ENCODE assay signal across 13 cellular contexts in genomic region chr6:135555550-135555949, GRCh38. TPM values are rescaled to one million over a fixed set of nuclear protein-coding genes. Genes with fewer than 3 reads are reported as not detected.
DNase-seq lines count a peak whose midpoint lies in the region; ATAC-seq and TF ChIP-seq lines count a peak whose summit lies in the region.
"Had no signal": no experiment of that assay in that cellular context is flagged by ENCODE, and none has a peak within 500 bp of the region (broad histone marks: within the 10 kb centered on the region; RNA-seq: fewer than 3 reads in every experiment).

No MANE protein-coding gene starts in this region.

- 71 to 80% (median 76%) methylated on average over 4 of the region's 4 CpGs for WGBS in heart left ventricle, 4 donors
- 79 to 83% methylated on average over 4 of the region's 4 CpGs for WGBS in lower leg skin, 2 donors

- no peaks in the 10 kb centered on the region for H3K4me1 ChIP-seq in heart left ventricle

- H3K27me3 ChIP-seq in heart left ventricle = no peaks in the 10 kb centered on the region

- TF ChIP-seq POLR2A in heart left ventricle (IDR thresholded peaks at IDR 0.05) = no peak
- no peak for TF ChIP-seq POLR2A in lower leg skin (IDR thresholded peaks at IDR 0.05)

- H3K4me3 Mint-ChIP-seq in activated T-helper 17 cell treated with anti-CD3 and anti-CD28 coated beads, Interleukin-2, amount 50 U/mL, for 72 hours = no peak overlapping the region
- H3K4me3 Mint-ChIP-seq: T-helper 1 cell treated with Interleukin-12 subunit alpha and Interleukin-12 subunit beta and Interleukin-4 antibody, amounts not matched to agents 30 μg/mL and 1 μg/mL, for 36 hours had no signal

- no peaks in the 10 kb centered on the region for H3K36me3 ChIP-seq in heart left ventricle

- no peaks in the 10 kb centered on the region for H3K9me3 ChIP-seq in heart left ventricle

- peaks cover 14% of the 10 kb centered on the region for H3K27me3 Mint-ChIP-seq in activated T-helper 17 cell treated with anti-CD3 and anti-CD28 coated beads, Interleukin-2, amount 50 U/mL, for 72 hours

- ATAC-seq in GM19351 (IDR thresholded peaks at IDR 0.05; ENCODE audit: unreplicated experiment) (peak; percentile 71), HG02981 (IDR thresholded peaks at IDR 0.05; ENCODE audit: unreplicated experiment) (peak; percentile 71), heart left ventricle (no peak)
- no peak for ATAC-seq in activated T-helper 17 cell treated with anti-CD3 and anti-CD28 coated beads, Interleukin-2, amount 50 U/mL, for 72 hours (replicated peaks)

- no peak overlapping the region for H3K27ac Mint-ChIP-seq in activated T-helper 17 cell treated with anti-CD3 and anti-CD28 coated beads, Interleukin-2, amount 50 U/mL, for 72 hours
- H3K27ac Mint-ChIP-seq: T-helper 1 cell treated with Interleukin-12 subunit alpha and Interleukin-12 subunit beta and Interleukin-4 antibody, amounts not matched to agents 30 μg/mL and 1 μg/mL, for 36 hours had no signal

- H3K4me3 ChIP-seq in heart left ventricle (no peak overlapping the region), lower leg skin (ENCODE audit: low read depth, poor library complexity, severe bottlenecking) (no peak overlapping the region)

- intact Hi-C loops in heart left ventricle (cut with DNase I) = loop anchor here in 1 of 10 donors (10.0 kb wide), 1 partner anchor 109 kb away; no protein-coding TSS in a partner anchor
- intact Hi-C loops in lower leg skin (cut with DNase I; ENCODE audit: low total_unique reads) = no loop called here

- no peak overlapping the region for H3K27ac ChIP-seq in heart left ventricle
- H3K27ac ChIP-seq: 22Rv1 had no signal

- no peak for TF ChIP-seq CTCF in heart left ventricle (IDR thresholded peaks at IDR 0.05)
- no peak for TF ChIP-seq CTCF in lower leg skin (IDR thresholded peaks at IDR 0.05)

- DNase-seq in AML-193 (lab: John Stamatoyannopoulos, UW) = peak; percentile 92 to 93
- DNase-seq in SKM-1 (lab: John Stamatoyannopoulos, UW; ENCODE audit: unreplicated experiment) = peak; percentile 64
- DNase-seq in heart left ventricle = no peak
- no peak for DNase-seq in NCI-H1092 (lab: John Stamatoyannopoulos, UW)
- DNase-seq in lower leg skin (ENCODE audit: low spot score in 2 of 2) = no peak
- DNase-seq: DMS53, NCI-H526, small intestine had no signal

- no peaks in the 10 kb centered on the region for H3K4me1 Mint-ChIP-seq in activated T-helper 17 cell treated with anti-CD3 and anti-CD28 coated beads, Interleukin-2, amount 50 U/mL, for 72 hours

- no peaks in the 10 kb centered on the region for H3K36me3 Mint-ChIP-seq in activated T-helper 17 cell treated with anti-CD3 and anti-CD28 coated beads, Interleukin-2, amount 50 U/mL, for 72 hours (ENCODE audit: low read depth)

- no peaks in the 10 kb centered on the region for H3K9me3 Mint-ChIP-seq in activated T-helper 17 cell treated with anti-CD3 and anti-CD28 coated beads, Interleukin-2, amount 50 U/mL, for 72 hours
- H3K9me3 Mint-ChIP-seq: T-helper 1 cell treated with Interleukin-12 subunit alpha and Interleukin-12 subunit beta and Interleukin-4 antibody, amounts not matched to agents 30 μg/mL and 1 μg/mL, for 36 hours had no signal

RNA-seq across cellular contexts. Expression of gene AHI1, which starts 58.0 kb away (rescaled TPM):
- 10 to 100 TPM; 24.2 to 29.7 TPM for total RNA-seq in activated T-helper 17 cell treated with anti-CD3 and anti-CD28 coated beads, Interleukin-2, amount 50 U/mL, for 72 hours
- total RNA-seq in heart left ventricle (10 to 100 TPM in 6 of 9 donors, 1 to 10 TPM in 3; 6.3 to 17.1 (median 10.5) TPM), lower leg skin (10 to 100 TPM in 3 of 4 donors, 1 to 10 TPM in 1; 9.2 to 16.5 (median 11.7) TPM)
- 10 to 100 TPM in 1 of 2 donors, 1 to 10 TPM in 1; 5.7 to 10.3 TPM for polyA plus RNA-seq in heart left ventricle

Comparison
In these comparisons a context has a peak if more than half of its experiments do, and no peak if none do; other contexts are left out.
1. DNase-seq: peak in AML-193 (2 of 2) and SKM-1 (single experiment); none in heart left ventricle (0 of 5), NCI-H1092 (single experiment) and lower leg skin (0 of 2).
2. ATAC-seq: peak in GM19351 (single experiment) and HG02981 (single experiment); none in activated T-helper 17 cell treated with anti-CD3 and anti-CD28 coated beads, Interleukin-2, amount 50 U/mL, for 72 hours (single experiment) and heart left ventricle (0 of 4).